Comparison of ENCODE assay signal across 9 cellular contexts in the genomic region with DNA sequence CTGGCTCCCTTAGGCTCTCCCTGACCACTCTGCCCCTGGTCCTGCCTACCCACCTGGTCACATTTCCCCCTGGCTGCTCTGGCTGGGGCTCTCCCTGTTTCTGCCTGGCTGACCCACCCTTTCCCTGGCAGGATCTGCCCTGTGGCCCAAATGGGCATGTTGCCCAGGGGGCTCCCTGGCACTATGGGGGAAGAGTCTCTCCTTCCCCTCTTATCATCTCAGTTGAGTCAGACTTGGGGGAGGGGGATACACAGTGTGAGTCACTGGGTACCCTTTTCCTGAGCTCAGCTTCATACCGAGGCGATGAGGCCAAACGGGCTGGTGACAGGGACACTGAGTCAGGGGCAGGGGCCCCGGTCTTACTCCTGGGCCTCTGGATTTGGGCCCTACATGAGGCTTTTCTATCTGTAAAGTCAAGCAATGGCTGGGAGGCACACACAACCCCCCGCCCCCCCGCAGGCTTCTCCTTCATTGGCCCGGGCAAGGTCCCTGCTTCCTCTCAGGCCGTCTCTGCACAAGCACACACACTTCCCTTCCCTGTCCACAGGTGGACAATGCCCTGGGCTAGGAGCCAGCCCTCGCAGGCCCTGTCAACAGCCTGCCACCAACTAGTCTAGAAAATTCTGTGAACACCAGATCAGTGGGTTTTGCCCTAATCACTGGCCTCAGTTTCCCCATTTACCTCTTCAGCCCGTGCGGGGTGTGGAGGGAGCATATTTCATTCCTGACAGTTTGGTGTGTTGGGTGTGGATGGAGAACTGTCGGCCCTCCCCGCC. TPM values are rescaled to one million over a fixed set of nuclear protein-coding genes. Genes with fewer than 3 reads are reported as not detected.
A peak's percentile ranks its signal among the peaks of the same experiment; 100 is the strongest.
DNase-seq lines count a peak whose midpoint lies in the region; ATAC-seq lines count a peak whose summit lies in the region.
"Had no signal": no experiment of that assay in that cellular context is flagged by ENCODE, and none has a peak within 500 bp of the region (broad histone marks: within the 10 kb centered on the region; RNA-seq: fewer than 3 reads in every experiment).

No MANE protein-coding gene starts in this region.

- peaks cover 2% of the 10 kb centered on the region for H3K36me3 Mint-ChIP-seq in effector memory CD8-positive, alpha-beta T cell (ENCODE audit: insufficient read depth)
- no peaks in the 10 kb centered on the region for H3K36me3 Mint-ChIP-seq in naive thymus-derived CD8-positive, alpha-beta T cell

- H3K4me3 Mint-ChIP-seq in effector memory CD8-positive, alpha-beta T cell: peak overlapping the region; percentile 22 to 83
- H3K4me3 Mint-ChIP-seq in naive thymus-derived CD8-positive, alpha-beta T cell: peak overlapping the region; percentile 45 to 81 (median 69)

- no peaks in the 10 kb centered on the region for H3K36me3 ChIP-seq in BLaER1 treated with 17β-estradiol and CSF1 and Interleukin-3, amounts not matched to agents 10 nM and 100 nM
- H3K36me3 ChIP-seq in MG63: peaks cover 3% of the 10 kb centered on the region

- peaks cover 47 to 84% of the 10 kb centered on the region in 2 donors for H3K27me3 Mint-ChIP-seq in effector memory CD8-positive, alpha-beta T cell
- peaks cover 14 to 54% (median 31%) of the 10 kb centered on the region in 5 donors for H3K27me3 Mint-ChIP-seq in naive thymus-derived CD8-positive, alpha-beta T cell

- H4K20me1 ChIP-seq in BLaER1 treated with 17β-estradiol and CSF1 and Interleukin-3, amounts not matched to agents 10 nM and 100 nM: peaks cover 0 to 11% (median 0%) of the 10 kb centered on the region in 11 experiments; a peak in 4 of 22 replicates

- no peak for ATAC-seq in effector memory CD8-positive, alpha-beta T cell (replicated peaks)
- no peak for ATAC-seq in naive thymus-derived CD8-positive, alpha-beta T cell
- no peak for ATAC-seq in GM18868 (IDR thresholded peaks at IDR 0.05; ENCODE audit: unreplicated experiment)

- no peaks in the 10 kb centered on the region for H3K9me3 Mint-ChIP-seq in effector memory CD8-positive, alpha-beta T cell
- no peaks in the 10 kb centered on the region for H3K9me3 Mint-ChIP-seq in naive thymus-derived CD8-positive, alpha-beta T cell

- no peak overlapping the region for H3K27ac Mint-ChIP-seq in effector memory CD8-positive, alpha-beta T cell
- H3K27ac Mint-ChIP-seq in naive thymus-derived CD8-positive, alpha-beta T cell: no peak overlapping the region

- H3K9ac ChIP-seq in BLaER1 treated with 17β-estradiol and CSF1 and Interleukin-3, amounts not matched to agents 10 nM and 100 nM: no peak overlapping the region

- peaks cover 5 to 13% of the 10 kb centered on the region in 2 donors for H3K4me1 Mint-ChIP-seq in effector memory CD8-positive, alpha-beta T cell (ENCODE audit: low read depth in 2 of 2)
- peaks cover 5 to 28% (median 18%) of the 10 kb centered on the region in 4 donors for H3K4me1 Mint-ChIP-seq in naive thymus-derived CD8-positive, alpha-beta T cell

- peaks cover 28 to 49% (median 37%) of the 10 kb centered on the region in 11 experiments for H3K27me3 ChIP-seq in BLaER1 treated with 17β-estradiol and CSF1 and Interleukin-3, amounts not matched to agents 10 nM and 100 nM
- no peaks in the 10 kb centered on the region for H3K27me3 ChIP-seq in MG63

- H3K4me2 ChIP-seq in BLaER1 treated with 17β-estradiol and CSF1 and Interleukin-3, amounts not matched to agents 10 nM and 100 nM: peak overlapping the region; percentile 80 to 94 (median 87)

- H3K4me3 ChIP-seq in BLaER1 treated with 17β-estradiol and CSF1 and Interleukin-3, amounts not matched to agents 10 nM and 100 nM: peak overlapping the region in 8 of 10 experiments; percentile 30 to 62 (median 42); a peak in 10 of 20 replicates
- H3K4me3 ChIP-seq in MG63: peak overlapping the region; percentile 75

- H3K27ac ChIP-seq in BLaER1 treated with 17β-estradiol and CSF1 and Interleukin-3, amounts not matched to agents 10 nM and 100 nM: no peak overlapping the region

- no peaks in the 10 kb centered on the region for H3K9me3 ChIP-seq in BLaER1 treated with 17β-estradiol and CSF1 and Interleukin-3, amounts not matched to agents 10 nM and 100 nM (replicated peaks in 1 of 11)
- no peaks in the 10 kb centered on the region for H3K9me3 ChIP-seq in MG63

- peak; percentile 61 for DNase-seq in MG63
- DNase-seq in effector memory CD8-positive, alpha-beta T cell: no peak
- DNase-seq in naive thymus-derived CD8-positive, alpha-beta T cell: peak in 1 of 10 donors; percentile 31
- no peak for DNase-seq in stimulated activated CD4-positive, alpha-beta T cell treated with anti-CD3 and anti-CD28 coated beads, Interleukin-2, amount 100 ng/mL, for 48 hours
- DNase-seq in NCI-H526 treated with DMSO at 0.1 percent for 48 hours (lab: John Stamatoyannopoulos, UW): no peak
- DNase-seq in NOMO-1 (lab: John Stamatoyannopoulos, UW; ENCODE audit: unreplicated experiment in 2 of 2): no peak
- DNase-seq: activated T-cell treated with anti-CD3 and anti-CD28 coated beads, Interleukin-2, amount 50 U/mL, for 1 hour had no signal

- POLR2A ChIA-PET in naive thymus-derived CD8-positive, alpha-beta T cell (lab: Charles Lee): interaction anchor here (0.6 to 0.7 kb wide), 2 partner anchors 40 to 160 kb away, joined by 3 to 5 read pairs; no protein-coding TSS in a partner anchor

- peaks cover 38 to 48% (median 41%) of the 10 kb centered on the region in 10 experiments for H3K4me1 ChIP-seq in BLaER1 treated with 17β-estradiol and CSF1 and Interleukin-3, amounts not matched to agents 10 nM and 100 nM

RNA-seq across cellular contexts. Expression of a gene that starts 0.6 kb away (rescaled TPM):
- 71.1 and 93.1 TPM in 2 replicates for total RNA-seq in MG63 (2014; rRNA removed; shearing (Covaris generic); ENCODE audit: low replicate concordance)
- not detected for total RNA-seq in naive thymus-derived CD8-positive, alpha-beta T cell
- polyA plus RNA-seq in naive thymus-derived CD8-positive, alpha-beta T cell: under 1 TPM in 1 of 3 donors, not detected in 2; 0.01 TPM

RNA-seq across cellular contexts. Expression of a gene that starts 33.1 kb away (rescaled TPM):
- 83.6 and 97.0 TPM in 2 replicates for total RNA-seq in MG63 (2014; rRNA removed; shearing (Covaris generic); ENCODE audit: low replicate concordance)
- 10 to 100 TPM; 65.1 to 69.2 TPM for total RNA-seq in naive thymus-derived CD8-positive, alpha-beta T cell
- polyA plus RNA-seq in naive thymus-derived CD8-positive, alpha-beta T cell: 100 to 1,000 TPM; 305 to 319 (median 313) TPM

RNA-seq across cellular contexts. Expression of a gene that starts 37.8 kb away (rescaled TPM):
- 0.53 TPM in 1 of 2 replicates, not detected in the other for total RNA-seq in MG63 (2014; rRNA removed; shearing (Covaris generic); ENCODE audit: low replicate concordance)
- 10 to 100 TPM; 16.0 to 16.5 TPM for total RNA-seq in naive thymus-derived CD8-positive, alpha-beta T cell
- 1 to 10 TPM in 2 of 3 donors, under 1 TPM in 1; 0.43 to 3.4 (median 1.1) TPM for polyA plus RNA-seq in naive thymus-derived CD8-positive, alpha-beta T cell

RNA-seq across cellular contexts. Expression of a gene that starts 54.0 kb away (rescaled TPM):
- total RNA-seq in MG63 (2014; rRNA removed; shearing (Covaris generic); ENCODE audit: low replicate concordance): not detected in 2 replicates
- total RNA-seq in naive thymus-derived CD8-positive, alpha-beta T cell: not detected
- polyA plus RNA-seq in naive thymus-derived CD8-positive, alpha-beta T cell: under 1 TPM in 1 of 3 donors, not detected in 2; 0.24 TPM

Comparison
In these comparisons a context has a peak if more than half of its experiments do, and no peak if none do; other contexts are left out.
1. RNA of a gene that starts 0.6 kb away (total RNA-seq): 71.1 to 93.1 TPM in MG63; not detected in naive thymus-derived CD8-positive, alpha-beta T cell; every median in the first group is over 10 times any median in the second.
2. RNA of a gene that starts 37.8 kb away (total RNA-seq): 16.0 to 16.5 TPM in naive thymus-derived CD8-positive, alpha-beta T cell; 0.53 TPM in MG63; every median in the first group is over 10 times any median in the second.